ENCODE assay signal across 1 cellular context in genomic region chr16:30368122-30368791, GRCh38.
TF ChIP-seq lines count a peak whose summit lies in the region.

No MANE protein-coding gene starts in this region.

TF ChIP-seq in endothelial cell of umbilical vein, 7 proteins besides CTCF, POLR2A, EP300 and RAD21:
- no peak for TF ChIP-seq JUN (IDR thresholded peaks at IDR 0.05; ENCODE audit: borderline replicate concordance, insufficient read depth, insufficient read length, low read depth)
- no peak for TF ChIP-seq MAX (IDR thresholded peaks at IDR 0.05; ENCODE audit: insufficient read depth, insufficient read length)
- peak; percentile 25 for TF ChIP-seq POLR2AphosphoS5 (IDR thresholded peaks at IDR 0.05; ENCODE audit: insufficient read depth, low read depth, low read length)
- no peak for TF ChIP-seq EZH2 (IDR thresholded peaks at IDR 0.05; ENCODE audit: borderline replicate concordance, low read depth, low read length, severe bottlenecking)
- no peak for TF ChIP-seq MYC (IDR thresholded peaks at IDR 0.05; ENCODE audit: low read depth, low read length)
- no peak for TF ChIP-seq GATA2 (IDR thresholded peaks at IDR 0.05; ENCODE audit: insufficient read depth, insufficient read length, low read depth, low read length)
- peak; percentile 62 for TF ChIP-seq FOS (IDR thresholded peaks at IDR 0.05; ENCODE audit: borderline replicate concordance, insufficient read depth, low read length)
